Comparison of ENCODE assay signal across 8 cellular contexts in the genomic region with DNA sequence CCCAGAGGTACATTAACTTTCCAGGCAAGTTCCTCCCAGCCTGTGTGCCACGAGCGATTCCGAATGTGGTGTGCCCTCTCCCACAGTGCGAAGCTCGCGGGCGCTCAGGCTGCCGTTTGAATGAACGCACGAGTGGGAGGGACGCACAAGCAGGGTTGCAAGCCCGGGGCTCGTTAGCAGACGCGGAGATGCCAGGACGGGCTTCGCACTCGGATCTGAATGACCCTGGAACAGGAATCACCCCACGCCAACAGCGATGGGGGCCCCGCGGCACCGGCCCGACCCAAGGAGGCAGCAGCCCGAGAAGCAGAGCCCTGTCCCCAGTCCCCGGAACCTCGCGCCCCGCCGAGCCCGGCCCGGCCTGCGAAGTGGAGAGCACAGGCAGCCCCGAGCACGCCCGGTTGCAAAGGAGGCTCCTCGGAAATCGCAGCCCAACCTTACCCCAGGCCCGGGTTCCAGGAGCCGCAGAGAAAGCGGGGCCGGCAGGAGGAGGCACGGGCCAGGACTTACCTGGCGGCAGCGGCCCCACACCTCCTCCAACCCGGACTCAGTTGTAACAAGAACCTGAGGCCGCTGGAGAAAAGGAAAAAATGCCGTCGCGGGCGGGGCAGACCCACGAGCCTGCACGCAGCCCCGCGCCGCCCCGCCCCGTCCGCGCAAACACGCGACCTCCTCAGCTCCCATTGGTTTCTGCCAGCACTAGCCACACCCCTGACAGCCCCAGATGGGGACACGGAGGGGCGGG. TPM values are rescaled to one million over a fixed set of nuclear protein-coding genes. Genes with fewer than 3 reads are reported as not detected.
A peak's percentile ranks its signal among the peaks of the same experiment; 100 is the strongest.
DNase-seq lines count a peak whose midpoint lies in the region; ATAC-seq and TF ChIP-seq lines count a peak whose summit lies in the region.

A gene with protein sequence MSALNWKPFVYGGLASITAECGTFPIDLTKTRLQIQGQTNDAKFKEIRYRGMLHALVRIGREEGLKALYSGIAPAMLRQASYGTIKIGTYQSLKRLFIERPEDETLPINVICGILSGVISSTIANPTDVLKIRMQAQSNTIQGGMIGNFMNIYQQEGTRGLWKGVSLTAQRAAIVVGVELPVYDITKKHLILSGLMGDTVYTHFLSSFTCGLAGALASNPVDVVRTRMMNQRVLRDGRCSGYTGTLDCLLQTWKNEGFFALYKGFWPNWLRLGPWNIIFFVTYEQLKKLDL (minus strand): TSS at position 584 of the 745 bp plus-strand sequence. CDS start 6,948 bp downstream, outside the sequence.

- H3K36me3 ChIP-seq in HEK293 (ENCODE audit: control insufficient read depth in 2 of 2, insufficient read depth in 1 of 2, low read length in 2 of 2) (no peaks in the 10 kb centered on the region), osteoblast (ENCODE audit: insufficient read depth, low read length) (no peaks in the 10 kb centered on the region), testis (ENCODE audit: low read depth, missing control alignments) (no peaks in the 10 kb centered on the region)

- CTCF ChIA-PET in HEK293 (lab: Yijun Ruan, JAX), result interaction anchor here (0.7 to 1.1 kb wide), 2 partner anchors 9 to 278 kb away, joined by 3 to 4 read pairs; no protein-coding TSS in a partner anchor

- H3K36me3 Mint-ChIP-seq in activated naive CD4-positive, alpha-beta T cell treated with anti-CD3 and anti-CD28 coated beads, Interleukin-2, amount 50 U/mL, for 72 hours, result peaks cover 0 to 6% of the 10 kb centered on the region in 2 donors

- H3K9me3 ChIP-seq in HEK293 (ENCODE audit: control insufficient read depth, insufficient read depth, low read depth, low read length) (no peaks in the 10 kb centered on the region), osteoblast (ENCODE audit: low read depth, low read length) (no peaks in the 10 kb centered on the region), testis (no peaks in the 10 kb centered on the region)

- peak within 1 kb of the TSS; percentile 72 for H2AFZ ChIP-seq in osteoblast (ENCODE audit: low read length)

- H3K27ac Mint-ChIP-seq in activated naive CD4-positive, alpha-beta T cell treated with anti-CD3 and anti-CD28 coated beads, Interleukin-2, amount 50 U/mL, for 72 hours, result peak within 1 kb of the TSS; percentile 89 to 94

- TF ChIP-seq CTCF in HEK293 (tag by site-specific recombination; IDR thresholded peaks at IDR 0.05), result no peak
- TF ChIP-seq CTCF in osteoblast (IDR thresholded peaks at IDR 0.05; ENCODE audit: extremely low read depth, low read depth, low read length), result no peak
- TF ChIP-seq CTCF in testis (IDR thresholded peaks at IDR 0.05), result no peak

- H3K27me3 ChIP-seq in osteoblast (ENCODE audit: insufficient read depth, low read length) (no peaks in the 10 kb centered on the region), testis (no peaks in the 10 kb centered on the region)

- H3K4me3 ChIP-seq in HEK293 (ENCODE audit: low read depth, low read length) (peak within 1 kb of the TSS; percentile 70), osteoblast (ENCODE audit: insufficient read depth, low read length) (peak within 1 kb of the TSS; percentile 87), testis (peak within 1 kb of the TSS; percentile 75 to 89)

- intact Hi-C loops in testis (cut with DNase I; ENCODE audit: low total_unique reads), result no loop called here

- WGBS in testis, 2 donors, result 2% methylated on average over 9 to 45 of the region's 64 CpGs

- H3K4me1 ChIP-seq in HEK293 (ENCODE audit: control insufficient read depth, insufficient read depth, low read length) (no peaks in the 10 kb centered on the region), osteoblast (ENCODE audit: insufficient read depth, low read length) (peaks cover 21% of the 10 kb centered on the region), testis (peaks cover 17% of the 10 kb centered on the region)

- H3K4me2 ChIP-seq in osteoblast (ENCODE audit: insufficient read depth, low read length), result peak within 1 kb of the TSS; percentile 92

- H4K20me1 ChIP-seq in osteoblast (ENCODE audit: insufficient read depth, low read length), result no peaks in the 10 kb centered on the region

- H3K27ac ChIP-seq in HEK293 (ENCODE audit: extremely low read depth, low read depth, low read length), result peak within 1 kb of the TSS; percentile 77
- peak within 1 kb of the TSS; percentile 61 for H3K27ac ChIP-seq in osteoblast (ENCODE audit: low read depth, low read length)
- H3K27ac ChIP-seq in testis, result peak within 1 kb of the TSS; percentile 91 to 94

- H3K79me2 ChIP-seq in osteoblast (ENCODE audit: insufficient read depth, low read length), result peaks cover 19% of the 10 kb centered on the region

- POLR2A ChIA-PET in HEK293 (lab: Yijun Ruan, JAX), result interaction anchor here (0.6 to 1.9 kb wide), 7 partner anchors 11 to 472 kb away, joined by 3 to 7 read pairs (median 3); partner anchors contain the start of genes COG3 and TPT1

- TF ChIP-seq POLR2A in testis (IDR thresholded peaks at IDR 0.05), result no peak

- peak; percentile 90 to 92 for ATAC-seq in activated naive CD4-positive, alpha-beta T cell treated with anti-CD3 and anti-CD28 coated beads, Interleukin-2, amount 50 U/mL, for 72 hours

- no peaks in the 10 kb centered on the region for H3K9me3 Mint-ChIP-seq in activated naive CD4-positive, alpha-beta T cell treated with anti-CD3 and anti-CD28 coated beads, Interleukin-2, amount 50 U/mL, for 72 hours

- DNase-seq in GM03348 (ENCODE audit: low spot score), result peak; percentile 93
- DNase-seq in MV-4-11 (lab: John Stamatoyannopoulos, UW), result peak; percentile 87
- peak; percentile 43 for DNase-seq in SKM-1 (lab: John Stamatoyannopoulos, UW; ENCODE audit: unreplicated experiment)
- peak; percentile 83 to 88 for DNase-seq in activated naive CD4-positive, alpha-beta T cell treated with anti-CD3 and anti-CD28 coated beads, Interleukin-2, amount 50 U/mL, for 72 hours (ENCODE audit: low spot score in 2 of 2)
- DNase-seq in glomerular visceral epithelial cell (ENCODE audit: extremely low spot score), result peak; percentile 95
- DNase-seq in osteoblast (ENCODE audit: insufficient read length, low spot score, missing footprints), result peak; percentile 94
- DNase-seq in testis, result peak; percentile 98

TF ChIP-seq in HEK293, 187 proteins besides CTCF, POLR2A, EP300 and RAD21 (continues in another document):
- TF ChIP-seq ZNF629 (tag by site-specific recombination; IDR thresholded peaks at IDR 0.05) (no peak), AEBP2 (tag by site-specific recombination; IDR thresholded peaks at IDR 0.05; ENCODE audit: borderline replicate concordance) (no peak), ZNF654 (tag by site-specific recombination; IDR thresholded peaks at IDR 0.05; ENCODE audit: low read depth) (no peak), ZNF530 (tag by site-specific recombination; IDR thresholded peaks at IDR 0.05; ENCODE audit: low read depth) (no peak), KLF7 (tag by site-specific recombination; IDR thresholded peaks at IDR 0.05; ENCODE audit: borderline replicate concordance) (no peak), ZNF660 (tag by site-specific recombination; IDR thresholded peaks at IDR 0.05) (0 out of 2 replicates have a peak, but pooled peaks have one; percentile 32), ZFP37 (tag by site-specific recombination; IDR thresholded peaks at IDR 0.05) (peak; percentile 83), ZFP3 (tag by site-specific recombination; IDR thresholded peaks at IDR 0.05; ENCODE audit: low read depth) (no peak), ZNF514 (tag by site-specific recombination; IDR thresholded peaks at IDR 0.05) (no peak), IKZF3 (tag by site-specific recombination; IDR thresholded peaks at IDR 0.05) (no peak), ZNF239 (tag by site-specific recombination; IDR thresholded peaks at IDR 0.05) (no peak), ZNF664 (tag by site-specific recombination; IDR thresholded peaks at IDR 0.05) (no peak), ZNF211 (tag by site-specific recombination; IDR thresholded peaks at IDR 0.05; ENCODE audit: low read depth) (no peak), BCL11B (tag by site-specific recombination; IDR thresholded peaks at IDR 0.05; ENCODE audit: low read depth) (no peak)
- TF ChIP-seq, protein P1, sequence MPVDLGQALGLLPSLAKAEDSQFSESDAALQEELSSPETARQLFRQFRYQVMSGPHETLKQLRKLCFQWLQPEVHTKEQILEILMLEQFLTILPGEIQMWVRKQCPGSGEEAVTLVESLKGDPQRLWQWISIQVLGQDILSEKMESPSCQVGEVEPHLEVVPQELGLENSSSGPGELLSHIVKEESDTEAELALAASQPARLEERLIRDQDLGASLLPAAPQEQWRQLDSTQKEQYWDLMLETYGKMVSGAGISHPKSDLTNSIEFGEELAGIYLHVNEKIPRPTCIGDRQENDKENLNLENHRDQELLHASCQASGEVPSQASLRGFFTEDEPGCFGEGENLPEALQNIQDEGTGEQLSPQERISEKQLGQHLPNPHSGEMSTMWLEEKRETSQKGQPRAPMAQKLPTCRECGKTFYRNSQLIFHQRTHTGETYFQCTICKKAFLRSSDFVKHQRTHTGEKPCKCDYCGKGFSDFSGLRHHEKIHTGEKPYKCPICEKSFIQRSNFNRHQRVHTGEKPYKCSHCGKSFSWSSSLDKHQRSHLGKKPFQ (tag by site-specific recombination; IDR thresholded peaks at IDR 0.05), result no peak
- TF ChIP-seq, protein P2, sequence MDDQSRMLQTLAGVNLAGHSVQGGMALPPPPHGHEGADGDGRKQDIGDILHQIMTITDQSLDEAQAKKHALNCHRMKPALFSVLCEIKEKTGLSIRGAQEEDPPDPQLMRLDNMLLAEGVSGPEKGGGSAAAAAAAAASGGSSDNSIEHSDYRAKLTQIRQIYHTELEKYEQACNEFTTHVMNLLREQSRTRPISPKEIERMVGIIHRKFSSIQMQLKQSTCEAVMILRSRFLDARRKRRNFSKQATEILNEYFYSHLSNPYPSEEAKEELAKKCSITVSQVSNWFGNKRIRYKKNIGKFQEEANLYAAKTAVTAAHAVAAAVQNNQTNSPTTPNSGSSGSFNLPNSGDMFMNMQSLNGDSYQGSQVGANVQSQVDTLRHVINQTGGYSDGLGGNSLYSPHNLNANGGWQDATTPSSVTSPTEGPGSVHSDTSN (CRISPR knock-in tag; IDR thresholded peaks at IDR 0.05), result no peak

RNA-seq across cellular contexts. Expression of the gene that starts here (rescaled TPM):
- total RNA-seq in activated naive CD4-positive, alpha-beta T cell treated with anti-CD3 and anti-CD28 coated beads, Interleukin-2, amount 50 U/mL, for 72 hours, result 10 to 100 TPM; 10.5 to 19.7 TPM
- 11.2 TPM in 2 replicates for total RNA-seq in osteoblast
- total RNA-seq in testis, result 10 to 100 TPM; 15.7 to 16.4 TPM
- polyA plus RNA-seq in testis (ENCODE audit: insufficient read depth, low read depth, low replicate concordance), result 14.5 TPM

Comparison
In these comparisons a context has a peak if more than half of its experiments do, and no peak if none do; other contexts are left out.
1. Peak in every context shown above with its lines: DNase-seq, ATAC-seq, H3K4me3 ChIP-seq and H3K27ac ChIP-seq.
2. DNase-seq: peak in every context shown above with its lines; median percentile 98 in testis; 95 in glomerular visceral epithelial cell; 94 in osteoblast; 93 in GM03348; 87 in MV-4-11; 86 in activated naive CD4-positive, alpha-beta T cell treated with anti-CD3 and anti-CD28 coated beads, Interleukin-2, amount 50 U/mL, for 72 hours; 43 in SKM-1.